18 cellular contexts compared by ENCODE assay signal in genomic region chr17:320809-321385, GRCh38.
DNase-seq lines count a peak whose midpoint lies in the region; ATAC-seq and TF ChIP-seq lines count a peak whose summit lies in the region.
"Had no signal": no experiment of that assay in that cellular context is flagged by ENCODE, and none has a peak within 500 bp of the region (broad histone marks: within the 10 kb centered on the region; RNA-seq: fewer than 3 reads in every experiment).

No MANE protein-coding gene starts in this region.

- DNase-seq in SK-N-MC (ENCODE audit: low read depth, low spot score) (no peak), iPS-NIHi11 (ENCODE audit: low spot score) (peak; percentile 85), retina (peak; percentile 75)
- DNase-seq: activated CD4-positive, alpha-beta T cell treated with anti-CD3 and anti-CD28 coated beads, Interleukin-2, amount 50 U/mL, for 4 hours; activated T-cell treated with anti-CD3 and anti-CD28 coated beads, Interleukin-2, amount 50 U/mL, for 24 hours; BE2C; central memory CD4-positive, alpha-beta T cell; foreskin keratinocyte; GF-D8; NCI-H1930; NCI-H524 treated with DMSO at 0.1 percent for 48 hours; stimulated activated CD4-positive, alpha-beta T cell treated with anti-CD3 and anti-CD28 coated beads, Interleukin-4, amount 100 ng/mL, for 1 hour; stimulated activated CD8-positive, alpha-beta memory T cell treated with anti-CD3 and anti-CD28 coated beads, Interleukin-4, amount 100 ng/mL, for 48 hours had no signal

- CTCF ChIA-PET in HEK293 (lab: Yijun Ruan, JAX), result no interaction called here

- ATAC-seq in GM21619 (IDR thresholded peaks at IDR 0.05; ENCODE audit: unreplicated experiment) (no peak), HG02798 (IDR thresholded peaks at IDR 0.05; ENCODE audit: poor library complexity, unreplicated experiment) (no peak), HG02973 (IDR thresholded peaks at IDR 0.05; ENCODE audit: unreplicated experiment) (no peak)
- ATAC-seq: foreskin keratinocyte, SK-N-SH treated with all-trans-retinoic acid at 6 μM for 48 hours had no signal

- H3K27ac ChIP-seq in HEK293 (ENCODE audit: extremely low read depth, low read depth, low read length) (no peak overlapping the region), SK-N-MC (0 out of 2 replicates have a peak overlapping the region, but pooled peaks have one; percentile 19)
- H3K27ac ChIP-seq: foreskin keratinocyte had no signal

- TF ChIP-seq CTCF in HEK293 (tag by site-specific recombination; IDR thresholded peaks at IDR 0.05), result no peak

- no peak overlapping the region for H3K9ac ChIP-seq in SK-N-MC (ENCODE audit: insufficient read length)

- no peaks in the 10 kb centered on the region for H3K4me1 ChIP-seq in HEK293 (ENCODE audit: control insufficient read depth, insufficient read depth, low read length)
- H3K4me1 ChIP-seq: BE2C, foreskin keratinocyte had no signal

- H3K4me3 ChIP-seq in HEK293 (ENCODE audit: low read depth, low read length) (no peak overlapping the region), SK-N-MC (no peak overlapping the region)

- POLR2A ChIA-PET in HEK293 (lab: Yijun Ruan, JAX), result no interaction called here

- no peaks in the 10 kb centered on the region for H3K9me3 ChIP-seq in HEK293 (ENCODE audit: control insufficient read depth, insufficient read depth, low read depth, low read length)
- no peaks in the 10 kb centered on the region for H3K9me3 ChIP-seq in SK-N-MC (ENCODE audit: low read depth, low read length)
- H3K9me3 ChIP-seq: BE2C had no signal

- H3K36me3 ChIP-seq in HEK293 (ENCODE audit: control insufficient read depth in 2 of 2, insufficient read depth in 1 of 2, low read length in 2 of 2), result peaks cover 0 to 6% of the 10 kb centered on the region in 2 experiments; a peak in 1 of 3 replicates
- peaks cover 14% of the 10 kb centered on the region for H3K36me3 ChIP-seq in SK-N-MC (ENCODE audit: insufficient read depth, low read length)
- H3K36me3 ChIP-seq: BE2C had no signal

TF ChIP-seq in HEK293, 187 proteins besides CTCF, POLR2A, EP300 and RAD21:
- TF ChIP-seq ZNF239 (tag by site-specific recombination; IDR thresholded peaks at IDR 0.05) (no peak), ZNF501 (tag by site-specific recombination; IDR thresholded peaks at IDR 0.05) (no peak), ZNF335 (tag by site-specific recombination; conservative IDR thresholded peaks at IDR 0.05) (no peak), ZNF19 (tag by site-specific recombination; IDR thresholded peaks at IDR 0.05; ENCODE audit: low read depth) (no peak), GLIS1 (tag by site-specific recombination; IDR thresholded peaks at IDR 0.05) (peak; percentile 31; the same call in 1 of the 2 replicates), ZNF548 (tag by site-specific recombination; IDR thresholded peaks at IDR 0.05) (no peak), ZNF776 (tag by site-specific recombination; IDR thresholded peaks at IDR 0.05; ENCODE audit: borderline replicate concordance) (no peak), SCRT1 (tag by site-specific recombination; IDR thresholded peaks at IDR 0.05; ENCODE audit: borderline replicate concordance) (no peak), ZIC2 (tag by site-specific recombination; IDR thresholded peaks at IDR 0.05) (peak; percentile 81), ZNF626 (tag by site-specific recombination; IDR thresholded peaks at IDR 0.05) (no peak)
